21 cellular contexts compared by ENCODE assay signal in genomic region chr22:39936523-39937145, GRCh38. TPM values are rescaled to one million over a fixed set of nuclear protein-coding genes. Genes with fewer than 3 reads are reported as not detected.
A peak's percentile ranks its signal among the peaks of the same experiment; 100 is the strongest.
DNase-seq lines count a peak whose midpoint lies in the region; ATAC-seq, FAIRE-seq and TF ChIP-seq lines count a peak whose summit lies in the region.
"Had no signal": no experiment of that assay in that cellular context is flagged by ENCODE, and none has a peak within 500 bp of the region (broad histone marks: within the 10 kb centered on the region; RNA-seq: fewer than 3 reads in every experiment).

No MANE protein-coding gene starts in this region.

- POLR2A ChIA-PET in activated naive CD8-positive, alpha-beta T cell treated with anti-CD3 and anti-CD28 coated beads, Interleukin-2, amount 10 ng/mL, durations not matched to agents 7 days and 5 days (lab: Charles Lee) = interaction anchor here (1.0 to 4.3 kb wide), 6 partner anchors 10 to 241 kb away, joined by 3 to 29 read pairs (median 3); partner anchors contain the start of gene TNRC6B

- TF ChIP-seq CTCF in GM20000 (IDR thresholded peaks at IDR 0.05; ENCODE audit: extremely low read depth, missing control alignments) = no peak

- DNase-seq in activated T-cell treated with anti-CD3 and anti-CD28 coated beads, Interleukin-2, amount 50 U/mL, for 4 hours = no peak
- DNase-seq in activated T-cell treated with anti-CD3 and anti-CD28 coated beads for 4 hours = no peak
- no peak for DNase-seq in activated naive CD8-positive, alpha-beta T cell treated with anti-CD3 and anti-CD28 coated beads, Interleukin-2, amount 10 ng/mL, durations not matched to agents 7 days and 5 days
- no peak for DNase-seq in GM20000 (ENCODE audit: low spot score)
- DNase-seq in RCC 7860 (ENCODE audit: low spot score) = no peak
- DNase-seq: GF-D8, GM23248, KBM-7, NCI-H748 treated with DMSO at 0.1 percent for 48 hours, sigmoid colon, SK-N-SH, substantia nigra had no signal

- no peaks in the 10 kb centered on the region for H3K9me3 Mint-ChIP-seq in activated T-cell treated with anti-CD3 and anti-CD28 coated beads, Interleukin-2, amount 50 U/mL, for 4 hours
- H3K9me3 Mint-ChIP-seq in activated naive CD8-positive, alpha-beta T cell treated with anti-CD3 and anti-CD28 coated beads, Interleukin-2, amount 10 ng/mL, durations not matched to agents 7 days and 5 days = no peaks in the 10 kb centered on the region
- no peaks in the 10 kb centered on the region for H3K9me3 Mint-ChIP-seq in stimulated activated memory B cell treated with anti-CD40 and anti-IgM and Interleukin-4, amounts not matched to agents 10 μg/mL and 1 μg/mL and 100 μg/mL, for 72 hours

- peak overlapping the region; percentile 99 for H3K27ac ChIP-seq in KOPT-K1 (ENCODE audit: low read depth, low read length, poor library complexity, severe bottlenecking)
- H3K27ac ChIP-seq: esophagus muscularis mucosa, GM23248, parathyroid adenoma, sigmoid colon had no signal

- peaks cover 42% of the 10 kb centered on the region for H3K36me3 ChIP-seq in KOPT-K1 (ENCODE audit: insufficient read depth, low read length)
- H3K36me3 ChIP-seq: esophagus muscularis mucosa, Peyer's patch, sigmoid colon had no signal

- H3K9me3 ChIP-seq in KOPT-K1 (ENCODE audit: insufficient read depth, low read length, poor library complexity, severe bottlenecking) = no peaks in the 10 kb centered on the region
- H3K9me3 ChIP-seq: esophagus muscularis mucosa, Peyer's patch, sigmoid colon, SK-N-SH had no signal

- no peaks in the 10 kb centered on the region for H3K36me3 Mint-ChIP-seq in activated T-cell treated with anti-CD3 and anti-CD28 coated beads, Interleukin-2, amount 50 U/mL, for 4 hours (ENCODE audit: insufficient read depth)
- peaks cover 41% of the 10 kb centered on the region for H3K36me3 Mint-ChIP-seq in activated naive CD8-positive, alpha-beta T cell treated with anti-CD3 and anti-CD28 coated beads, Interleukin-2, amount 10 ng/mL, durations not matched to agents 7 days and 5 days
- no peaks in the 10 kb centered on the region for H3K36me3 Mint-ChIP-seq in stimulated activated memory B cell treated with anti-CD40 and anti-IgM and Interleukin-4, amounts not matched to agents 10 μg/mL and 1 μg/mL and 100 μg/mL, for 72 hours

- H3K4me1 Mint-ChIP-seq in activated T-cell treated with anti-CD3 and anti-CD28 coated beads, Interleukin-2, amount 50 U/mL, for 4 hours (ENCODE audit: low read depth) = peaks cover 87% of the 10 kb centered on the region
- H3K4me1 Mint-ChIP-seq in activated naive CD8-positive, alpha-beta T cell treated with anti-CD3 and anti-CD28 coated beads, Interleukin-2, amount 10 ng/mL, durations not matched to agents 7 days and 5 days = peaks cover 82% of the 10 kb centered on the region
- H3K4me1 Mint-ChIP-seq in stimulated activated memory B cell treated with anti-CD40 and anti-IgM and Interleukin-4, amounts not matched to agents 10 μg/mL and 1 μg/mL and 100 μg/mL, for 72 hours = peaks cover 47% of the 10 kb centered on the region

- H3K4me3 Mint-ChIP-seq in activated T-cell treated with anti-CD3 and anti-CD28 coated beads, Interleukin-2, amount 50 U/mL, for 4 hours = peak overlapping the region; percentile 77
- H3K4me3 Mint-ChIP-seq in activated naive CD8-positive, alpha-beta T cell treated with anti-CD3 and anti-CD28 coated beads, Interleukin-2, amount 10 ng/mL, durations not matched to agents 7 days and 5 days = peak overlapping the region; percentile 78
- peak overlapping the region; percentile 8 for H3K4me3 Mint-ChIP-seq in stimulated activated memory B cell treated with anti-CD40 and anti-IgM and Interleukin-4, amounts not matched to agents 10 μg/mL and 1 μg/mL and 100 μg/mL, for 72 hours

- peak overlapping the region; percentile 87 for H3K27ac Mint-ChIP-seq in activated naive CD8-positive, alpha-beta T cell treated with anti-CD3 and anti-CD28 coated beads, Interleukin-2, amount 10 ng/mL, durations not matched to agents 7 days and 5 days
- peak overlapping the region; percentile 61 for H3K27ac Mint-ChIP-seq in stimulated activated memory B cell treated with anti-CD40 and anti-IgM and Interleukin-4, amounts not matched to agents 10 μg/mL and 1 μg/mL and 100 μg/mL, for 72 hours

- FAIRE-seq in RCC 7860 (lab: Jason Lieb, UNC) = no peak

- ATAC-seq in activated T-cell treated with anti-CD3 and anti-CD28 coated beads, Interleukin-2, amount 50 U/mL, for 4 hours = no peak
- no peak for ATAC-seq in activated naive CD8-positive, alpha-beta T cell treated with anti-CD3 and anti-CD28 coated beads, Interleukin-2, amount 10 ng/mL, durations not matched to agents 7 days and 5 days (ENCODE audit: low read depth)
- no peak for ATAC-seq in stimulated activated memory B cell treated with anti-CD40 and anti-IgM and Interleukin-4, amounts not matched to agents 10 μg/mL and 1 μg/mL and 100 μg/mL, for 72 hours
- ATAC-seq in HG02885 (IDR thresholded peaks at IDR 0.05; ENCODE audit: poor library complexity, unreplicated experiment) = no peak

- no peaks in the 10 kb centered on the region for H3K27me3 Mint-ChIP-seq in activated T-cell treated with anti-CD3 and anti-CD28 coated beads, Interleukin-2, amount 50 U/mL, for 4 hours (ENCODE audit: low read depth)
- H3K27me3 Mint-ChIP-seq in activated naive CD8-positive, alpha-beta T cell treated with anti-CD3 and anti-CD28 coated beads, Interleukin-2, amount 10 ng/mL, durations not matched to agents 7 days and 5 days = no peaks in the 10 kb centered on the region
- no peaks in the 10 kb centered on the region for H3K27me3 Mint-ChIP-seq in stimulated activated memory B cell treated with anti-CD40 and anti-IgM and Interleukin-4, amounts not matched to agents 10 μg/mL and 1 μg/mL and 100 μg/mL, for 72 hours

RNA-seq across cellular contexts. Expression of gene TMA7B, which starts 23.6 kb away (rescaled TPM):
- under 1 TPM; 0.61 to 0.92 (median 0.76) TPM for total RNA-seq in activated T-cell treated with anti-CD3 and anti-CD28 coated beads, Interleukin-2, amount 50 U/mL, for 4 hours
- 1 to 10 TPM; 8.5 to 9.1 TPM for total RNA-seq in activated naive CD8-positive, alpha-beta T cell treated with anti-CD3 and anti-CD28 coated beads, Interleukin-2, amount 10 ng/mL, durations not matched to agents 7 days and 5 days
- total RNA-seq: cardiac septum, esophagus muscularis mucosa, glomerular endothelial cell, GM23248, Peyer's patch, sigmoid colon had no signal

RNA-seq across cellular contexts. Expression of gene GRAP2, which starts 35.8 kb away (rescaled TPM):
- 10 to 100 TPM; 19.5 to 40.4 (median 26.4) TPM for total RNA-seq in activated T-cell treated with anti-CD3 and anti-CD28 coated beads, Interleukin-2, amount 50 U/mL, for 4 hours
- total RNA-seq in activated naive CD8-positive, alpha-beta T cell treated with anti-CD3 and anti-CD28 coated beads, Interleukin-2, amount 10 ng/mL, durations not matched to agents 7 days and 5 days = 100 to 1,000 TPM; 263 to 266 TPM
- total RNA-seq: glomerular endothelial cell, GM23248 had no signal

RNA-seq across cellular contexts. Expression of gene ENTHD1, which starts 43.1 kb away (rescaled TPM):
- total RNA-seq in activated T-cell treated with anti-CD3 and anti-CD28 coated beads, Interleukin-2, amount 50 U/mL, for 4 hours = under 1 TPM; 0.38 to 0.53 (median 0.41) TPM
- under 1 TPM; 0.11 to 0.34 TPM for total RNA-seq in activated naive CD8-positive, alpha-beta T cell treated with anti-CD3 and anti-CD28 coated beads, Interleukin-2, amount 10 ng/mL, durations not matched to agents 7 days and 5 days
- total RNA-seq: cardiac septum, esophagus muscularis mucosa, glomerular endothelial cell, GM23248, liver, Peyer's patch, sigmoid colon had no signal

RNA-seq across cellular contexts. Expression of gene FAM83F, which starts 58.1 kb away (rescaled TPM):
- 1 to 10 TPM; 1.4 to 2.1 (median 2.0) TPM for total RNA-seq in activated T-cell treated with anti-CD3 and anti-CD28 coated beads, Interleukin-2, amount 50 U/mL, for 4 hours
- under 1 TPM; 0.20 to 0.30 TPM for total RNA-seq in activated naive CD8-positive, alpha-beta T cell treated with anti-CD3 and anti-CD28 coated beads, Interleukin-2, amount 10 ng/mL, durations not matched to agents 7 days and 5 days
- total RNA-seq: GM23248 had no signal

Comparison
In these comparisons a context has a peak if more than half of its experiments do, and no peak if none do; other contexts are left out.
1. H3K4me3 Mint-ChIP-seq: peak in every context shown above with its lines; median percentile 78 in activated naive CD8-positive, alpha-beta T cell treated with anti-CD3 and anti-CD28 coated beads, Interleukin-2, amount 10 ng/mL, durations not matched to agents 7 days and 5 days; 77 in activated T-cell treated with anti-CD3 and anti-CD28 coated beads, Interleukin-2, amount 50 U/mL, for 4 hours; 8 in stimulated activated memory B cell treated with anti-CD40 and anti-IgM and Interleukin-4, amounts not matched to agents 10 μg/mL and 1 μg/mL and 100 μg/mL, for 72 hours.
2. RNA of gene TMA7B, which starts 23.6 kb away (total RNA-seq): 8.5 to 9.1 TPM in activated naive CD8-positive, alpha-beta T cell treated with anti-CD3 and anti-CD28 coated beads, Interleukin-2, amount 10 ng/mL, durations not matched to agents 7 days and 5 days; 0.61 to 0.92 TPM in activated T-cell treated with anti-CD3 and anti-CD28 coated beads, Interleukin-2, amount 50 U/mL, for 4 hours; every median in the first group is over 4 times any median in the second.
3. RNA of gene GRAP2, which starts 35.8 kb away (total RNA-seq): 263 to 266 TPM in activated naive CD8-positive, alpha-beta T cell treated with anti-CD3 and anti-CD28 coated beads, Interleukin-2, amount 10 ng/mL, durations not matched to agents 7 days and 5 days; 19.5 to 40.4 TPM in activated T-cell treated with anti-CD3 and anti-CD28 coated beads, Interleukin-2, amount 50 U/mL, for 4 hours; every median in the first group is over 4 times any median in the second.